ENCODE assay signal across 27 cellular contexts in genomic region chr14:56268653-56269052, GRCh38.
DNase-seq lines count a peak whose midpoint lies in the region; ATAC-seq, FAIRE-seq and TF ChIP-seq lines count a peak whose summit lies in the region.
"Had no signal": no experiment of that assay in that cellular context is flagged by ENCODE, and none has a peak within 500 bp of the region (broad histone marks: within the 10 kb centered on the region; RNA-seq: fewer than 3 reads in every experiment).

No MANE protein-coding gene starts in this region.

- H3K36me3 ChIP-seq in H1 (ENCODE audit: control insufficient read depth in 2 of 4, insufficient read depth in 4 of 4, low read length in 3 of 4): no peaks in the 10 kb centered on the region
- no peaks in the 10 kb centered on the region for H3K36me3 ChIP-seq in skeletal muscle satellite cell (ENCODE audit: insufficient read depth, low read length)
- H3K36me3 ChIP-seq: esophagus muscularis mucosa, gastrocnemius medialis, lower lobe of right lung, thyroid gland had no signal

- CTCF ChIA-PET in H1 (lab: Charles Lee; ENCODE audit: partially characterized antibody) (no interaction called here), RWPE1 (lab: Yijun Ruan, JAX) (no interaction called here)

- H2BK12ac ChIP-seq in H1 (ENCODE audit: low read depth, low read length): no peak overlapping the region

- H2AK5ac ChIP-seq in H1 (ENCODE audit: low read depth, low read length): no peak overlapping the region

- H4K5ac ChIP-seq in H1 (ENCODE audit: insufficient read length, low read depth, low read length): no peak overlapping the region

- 87% methylated on average over 5 of the region's 5 CpGs; no CpG with 5 or more reads in 1 of the 2 experiments for WGBS in H1 (ENCODE audit: extremely low coverage in 1 of 2, insufficient coverage in 1 of 2, insufficient read length in 1 of 2, insufficient replicate concordance in 2 of 2, low coverage in 1 of 2, low lambda C conversion rate in 2 of 2, missing lambda C conversion rate in 1 of 2), 2 experiments

- H4K8ac ChIP-seq in H1 (ENCODE audit: extremely low read depth, insufficient read depth, low read length): no peak overlapping the region

- H3K27me3 ChIP-seq in H1 (replicated peaks in 1 of 4; ENCODE audit: control insufficient read depth in 3 of 4, extremely low read depth in 1 of 4, insufficient read depth in 3 of 4, low read length in 3 of 4): no peaks in the 10 kb centered on the region
- H3K27me3 ChIP-seq in skeletal muscle satellite cell (ENCODE audit: control insufficient read depth, insufficient read depth, low read length): no peaks in the 10 kb centered on the region
- H3K27me3 ChIP-seq: esophagus muscularis mucosa, gastrocnemius medialis, thyroid gland had no signal

- no peak overlapping the region for H2AFZ ChIP-seq in H1 (ENCODE audit: low read length)

- H3K14ac ChIP-seq in H1 (ENCODE audit: insufficient read length): no peak overlapping the region

- H3K56ac ChIP-seq in H1 (replicated peaks; ENCODE audit: insufficient read length, low read depth, low read length): no peak overlapping the region

- TF ChIP-seq POLR2A in H1 (IDR thresholded peaks at IDR 0.05; ENCODE audit: control extremely low read depth in 1 of 2, low read depth in 2 of 2, low read length in 2 of 2): no peak

- H2BK20ac ChIP-seq in H1 (ENCODE audit: low read length): no peak overlapping the region

- peak; percentile 45 for FAIRE-seq in H1 (lab: Jason Lieb, UNC)

- H3K9me3 ChIP-seq in H1 (ENCODE audit: insufficient read depth in 2 of 2, low read depth in 1 of 2, low read length in 1 of 2) (no peaks in the 10 kb centered on the region), skeletal muscle satellite cell (replicated peaks; ENCODE audit: low read length) (no peaks in the 10 kb centered on the region)
- H3K9me3 ChIP-seq: Caco-2, esophagus muscularis mucosa, gastrocnemius medialis, lower lobe of right lung, thyroid gland had no signal

- no peak overlapping the region for H2BK5ac ChIP-seq in H1 (ENCODE audit: low read depth, low read length)

- H4K91ac ChIP-seq in H1 (replicated peaks; ENCODE audit: insufficient read length, low read length): no peak overlapping the region

- no peaks in the 10 kb centered on the region for H3K79me2 ChIP-seq in H1 (ENCODE audit: control insufficient read depth in 1 of 2, insufficient read depth in 2 of 2, low read length in 2 of 2)

- H3K4ac ChIP-seq in H1 (replicated peaks; ENCODE audit: insufficient read length, low read depth, low read length): no peak overlapping the region

- no peak for ATAC-seq in GM18870 (IDR thresholded peaks at IDR 0.05; ENCODE audit: unreplicated experiment)
- ATAC-seq: activated CD4-positive, alpha-beta T cell treated with anti-CD3 and anti-CD28 coated beads for 36 hours; gastrocnemius medialis; lower lobe of right lung; naive thymus-derived CD8-positive, alpha-beta T cell; Right ventricle myocardium inferior had no signal

- TF ChIP-seq RAD21 in H1 (IDR thresholded peaks at IDR 0.05 in 1 of 2, conservative IDR thresholded peaks at IDR 0.05 in 1 of 2; ENCODE audit: low read depth in 2 of 2, low read length in 2 of 2): no peak

- H3K23me2 ChIP-seq in H1 (ENCODE audit: low read depth, low read length): no peaks in the 10 kb centered on the region

- H2BK15ac ChIP-seq in H1 (ENCODE audit: low read length): no peak overlapping the region

- H3K4me3 ChIP-seq in H1 (ENCODE audit: extremely low read depth in 1 of 4, insufficient read depth in 2 of 4, low read depth in 3 of 4, low read length in 4 of 4) (no peak overlapping the region), skeletal muscle satellite cell (ENCODE audit: low read length) (peak overlapping the region; percentile 12)
- H3K4me3 ChIP-seq: esophagus muscularis mucosa, gastrocnemius medialis, lower lobe of right lung, thyroid gland had no signal

- POLR2A ChIA-PET in H1 (lab: Charles Lee; ENCODE audit: partially characterized antibody): no interaction called here
- POLR2A ChIA-PET in RWPE1 (lab: Yijun Ruan, JAX; ENCODE audit: low non-redundant PET): no interaction called here

- H3K4me2 ChIP-seq in H1 (ENCODE audit: insufficient read depth in 1 of 2, low read depth in 2 of 2, low read length in 2 of 2) (no peak overlapping the region), skeletal muscle satellite cell (ENCODE audit: low read length) (peak overlapping the region; percentile 47)

- peak; percentile 4 for DNase-seq in ELR (ENCODE audit: low read depth)
- DNase-seq in NCI-H460 (ENCODE audit: extremely low read depth, low read depth): peak; percentile 92
- DNase-seq in H1 (ENCODE audit: low read depth in 1 of 2, low spot score in 2 of 2): no peak
- DNase-seq in RWPE1 (ENCODE audit: low spot score): no peak
- DNase-seq in T1000 (lab: John Stamatoyannopoulos, UW): no peak
- DNase-seq: activated CD4-positive, alpha-beta T cell treated with anti-CD3 and anti-CD28 coated beads for 36 hours; aorta; Caco-2; dermis blood vessel endothelial cell; gastrocnemius medialis; GF-D8; GOT3; KBM-7; kidney glomerular epithelial cell; lower lobe of right lung; naive thymus-derived CD8-positive, alpha-beta T cell; NCI-H1092 treated with DMSO at 0.1 percent for 48 hours; NCI-H1930; NCI-H2171 treated with DMSO at 0.1 percent for 48 hours; NCI-H524; stimulated activated CD4-positive, alpha-beta T cell treated with anti-CD3 and anti-CD28 coated beads, Interleukin-4, amount 100 ng/mL, for 24 hours; thyroid gland had no signal

- H3K27ac ChIP-seq in H1 (ENCODE audit: low read depth, low read length) (no peak overlapping the region), RWPE1 (no peak overlapping the region)
- H3K27ac ChIP-seq: C4-2B, esophagus muscularis mucosa, gastrocnemius medialis, lower lobe of right lung, thyroid gland had no signal

- H3K9ac ChIP-seq in H1 (replicated peaks in 1 of 4; ENCODE audit: extremely low read depth in 1 of 4, low read depth in 3 of 4, low read length in 3 of 4): no peak overlapping the region
- peak overlapping the region; percentile 20 for H3K9ac ChIP-seq in skeletal muscle satellite cell (ENCODE audit: low read depth, low read length)

- no peak overlapping the region for H2BK120ac ChIP-seq in H1 (replicated peaks; ENCODE audit: low read depth, low read length)

- H3K18ac ChIP-seq in H1 (ENCODE audit: extremely low read depth, low read length): no peak overlapping the region

- H3K4me1 ChIP-seq in H1 (replicated peaks in 1 of 4; ENCODE audit: control insufficient read depth in 3 of 4, insufficient read depth in 4 of 4, low read length in 3 of 4): peaks cover 0 to 3% (median 0%) of the 10 kb centered on the region in 4 experiments; a peak in 1 of 7 replicates
- H3K4me1 ChIP-seq in skeletal muscle satellite cell (ENCODE audit: control insufficient read depth, insufficient read depth, low read length): peaks cover 47% of the 10 kb centered on the region
- H3K4me1 ChIP-seq: Caco-2, gastrocnemius medialis, lower lobe of right lung, thyroid gland had no signal

- TF ChIP-seq CTCF in H1 (IDR thresholded peaks at IDR 0.05; ENCODE audit: control extremely low read depth in 1 of 3, insufficient read depth in 1 of 3, low read depth in 1 of 3, low read length in 3 of 3) (no peak), RWPE1 (conservative IDR thresholded peaks at IDR 0.05; ENCODE audit: low read depth) (no peak)

- H3K23ac ChIP-seq in H1 (ENCODE audit: insufficient read length): no peak overlapping the region

- no peaks in the 10 kb centered on the region for H3K79me1 ChIP-seq in H1 (ENCODE audit: low read depth, low read length)

- TF ChIP-seq EP300 in H1 (IDR thresholded peaks at IDR 0.05; ENCODE audit: borderline replicate concordance in 1 of 2, low read depth in 2 of 2, low read length in 2 of 2): no peak

- H4K20me1 ChIP-seq in H1 (replicated peaks in 1 of 2; ENCODE audit: control insufficient read depth in 1 of 2, insufficient read depth in 2 of 2, low read length in 2 of 2): no peaks in the 10 kb centered on the region

TF ChIP-seq in H1, 55 proteins besides CTCF, POLR2A, EP300 and RAD21:
- TF ChIP-seq TEAD4 (IDR thresholded peaks at IDR 0.05; ENCODE audit: low read depth, low read length) (no peak), HDAC6 (IDR thresholded peaks at IDR 0.05; ENCODE audit: low read depth, low read length) (no peak), SIN3A (conservative IDR thresholded peaks at IDR 0.05 in 1 of 2, IDR thresholded peaks at IDR 0.05 in 1 of 2; ENCODE audit: low read depth in 1 of 2, low read length in 2 of 2) (no peak), KDM1A (IDR thresholded peaks at IDR 0.05; ENCODE audit: borderline replicate concordance, low read length) (no peak), SRF (IDR thresholded peaks at IDR 0.05; ENCODE audit: low read depth, low read length) (no peak), CEBPB (IDR thresholded peaks at IDR 0.05; ENCODE audit: low read depth, low read length) (0 out of 2 replicates have a peak, but pooled peaks have one; percentile 39), POU5F1 (IDR thresholded peaks at IDR 0.05; ENCODE audit: low read depth, low read length) (no peak)
TF ChIP-seq in H1: peak in this region for 1.

Comparison
In these comparisons a context has a peak if more than half of its experiments do, and no peak if none do; other contexts are left out.
1. DNase-seq: peak in ELR (single experiment) and NCI-H460 (single experiment); none in H1 (0 of 2), RWPE1 (single experiment) and T1000 (single experiment).